9 cellular contexts compared by ENCODE assay signal in the genomic region with DNA sequence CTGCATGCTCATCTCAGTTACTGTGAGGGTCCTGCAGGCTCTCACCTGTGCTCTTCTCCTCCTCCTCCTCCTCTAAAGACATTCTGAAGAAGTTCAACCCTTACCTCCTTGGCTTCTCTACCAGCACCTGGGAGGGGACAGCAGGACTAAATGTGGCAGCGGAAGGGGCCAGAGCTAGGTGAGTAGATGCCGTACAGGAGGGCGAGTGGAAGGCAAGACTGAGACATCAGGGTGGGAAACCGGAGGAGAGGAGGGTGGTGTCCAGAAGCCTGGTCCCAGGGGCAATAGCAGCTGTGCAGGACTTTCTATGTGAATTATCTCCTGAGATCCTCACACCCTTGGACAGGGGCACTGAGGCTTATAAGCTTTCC.
A peak's percentile ranks its signal among the peaks of the same experiment; 100 is the strongest.
DNase-seq lines count a peak whose midpoint lies in the region; ATAC-seq and TF ChIP-seq lines count a peak whose summit lies in the region.
"Had no signal": no experiment of that assay in that cellular context is flagged by ENCODE, and none has a peak within 500 bp of the region (broad histone marks: within the 10 kb centered on the region; RNA-seq: fewer than 3 reads in every experiment).

No MANE protein-coding gene starts in this region.

- H3K36me3 ChIP-seq in CD8-positive, alpha-beta T cell (ENCODE audit: insufficient read depth, low read length): no peaks in the 10 kb centered on the region
- H3K36me3 ChIP-seq in esophagus squamous epithelium (no peaks in the 10 kb centered on the region), psoas muscle (ENCODE audit: insufficient read depth in 1 of 2, low read depth in 1 of 2) (no peaks in the 10 kb centered on the region)

- no peaks in the 10 kb centered on the region for H3K27me3 Mint-ChIP-seq in CD8-positive, alpha-beta T cell (ENCODE audit: low read depth)

- ATAC-seq in CD8-positive, alpha-beta T cell: no peak
- ATAC-seq in psoas muscle: no peak

- intact Hi-C loops in CD8-positive, alpha-beta T cell (cut with DNase I, micrococcal nuclease): loop anchor here (1.0 to 5.0 kb wide), 9 partner anchors 7 to 1527 kb away; partner anchors contain the start of genes PPP1CB (in 1 of the 2) and YPEL5 (in 1 of the 2)
- intact Hi-C loops in esophagus squamous epithelium (cut with DNase I) (no loop called here), psoas muscle (cut with DNase I) (no loop called here)

- H3K36me3 Mint-ChIP-seq in CD8-positive, alpha-beta T cell: no peaks in the 10 kb centered on the region

- no peak for TF ChIP-seq CTCF in CD8-positive, alpha-beta T cell (IDR thresholded peaks at IDR 0.05)
- TF ChIP-seq CTCF in VCaP (conservative IDR thresholded peaks at IDR 0.05): no peak
- TF ChIP-seq CTCF in esophagus squamous epithelium (IDR thresholded peaks at IDR 0.05): no peak
- TF ChIP-seq CTCF in psoas muscle (IDR thresholded peaks at IDR 0.05): no peak

- peak overlapping the region; percentile 68 for H3K4me3 Mint-ChIP-seq in CD8-positive, alpha-beta T cell

- H3K4me1 Mint-ChIP-seq in CD8-positive, alpha-beta T cell (ENCODE audit: low read depth): peaks cover 91% of the 10 kb centered on the region

- peak overlapping the region; percentile 33 for H3K4me3 ChIP-seq in CD8-positive, alpha-beta T cell (ENCODE audit: low read depth, low read length)
- H3K4me3 ChIP-seq in esophagus squamous epithelium (no peak overlapping the region), psoas muscle (no peak overlapping the region)

- H3K4me1 ChIP-seq in CD8-positive, alpha-beta T cell (ENCODE audit: insufficient read depth, low read length): peaks cover 93% of the 10 kb centered on the region
- peaks cover 32 to 92% (median 46%) of the 10 kb centered on the region in 3 donors for H3K4me1 ChIP-seq in esophagus squamous epithelium
- H3K4me1 ChIP-seq in psoas muscle: peaks cover 36% of the 10 kb centered on the region

- no peak for DNase-seq in CD8-positive, alpha-beta T cell
- DNase-seq in esophagus squamous epithelium (lab: John Stamatoyannopoulos, UW) (no peak), psoas muscle (peak in 1 of 2 donors; percentile 21), NCI-H1417 (lab: John Stamatoyannopoulos, UW) (no peak), activated gamma-delta T cell treated with Interleukin-2 at 50 U/mL for 16 hours (no peak), T1000 (lab: John Stamatoyannopoulos, UW) (no peak), NCI-H226 (no peak)
- DNase-seq: NCI-H524 had no signal

- no peaks in the 10 kb centered on the region for H3K9me3 ChIP-seq in CD8-positive, alpha-beta T cell (ENCODE audit: low read length)
- H3K9me3 ChIP-seq in esophagus squamous epithelium (no peaks in the 10 kb centered on the region), psoas muscle (no peaks in the 10 kb centered on the region)

- CTCF ChIA-PET in CD8-positive, alpha-beta T cell (lab: Charles Lee): interaction anchor here (1.3 to 3.7 kb wide), 3 partner anchors 8 to 54 kb away, joined by 6 to 25 read pairs (median 6); no protein-coding TSS in a partner anchor

- peak overlapping the region; percentile 86 for H3K27ac ChIP-seq in CD8-positive, alpha-beta T cell (ENCODE audit: low read depth, low read length)
- H3K27ac ChIP-seq in VCaP: peak overlapping the region; percentile 90
- H3K27ac ChIP-seq in esophagus squamous epithelium: peak overlapping the region; percentile 80 to 96 (median 92)
- H3K27ac ChIP-seq in psoas muscle: peak overlapping the region; percentile 62

- H3K9me3 Mint-ChIP-seq in CD8-positive, alpha-beta T cell: no peaks in the 10 kb centered on the region

- TF ChIP-seq POLR2A in esophagus squamous epithelium (IDR thresholded peaks at IDR 0.05): no peak

- no peaks in the 10 kb centered on the region for H3K27me3 ChIP-seq in CD8-positive, alpha-beta T cell (ENCODE audit: insufficient read depth, low read length)
- H3K27me3 ChIP-seq in esophagus squamous epithelium: no peaks in the 10 kb centered on the region
- no peaks in the 10 kb centered on the region for H3K27me3 ChIP-seq in psoas muscle (ENCODE audit: insufficient read depth in 3 of 3, low read length in 2 of 3)

- WGBS in esophagus squamous epithelium, 2 donors: 77 to 88% methylated on average over 3 to 4 of the region's 4 CpGs
- WGBS in psoas muscle, 3 donors: 76 to 89% (median 82%) methylated on average over 4 of the region's 4 CpGs

- POLR2A ChIA-PET in CD8-positive, alpha-beta T cell (lab: Charles Lee): interaction anchor here (0.7 to 2.4 kb wide), 6 partner anchors 8 to 131 kb away, joined by 3 to 8 read pairs (median 4); partner anchors contain the start of gene PPP1CB

- H3K27ac Mint-ChIP-seq in CD8-positive, alpha-beta T cell: peak overlapping the region; percentile 99

Comparison
In these comparisons a context has a peak if more than half of its experiments do, and no peak if none do; other contexts are left out.
1. intact Hi-C loops: an anchor here in CD8-positive, alpha-beta T cell (1.0 to 5.0 kb wide); none called in esophagus squamous epithelium and psoas muscle.